In genomic region chrY:21242793-21243192, GRCh38 we compare ENCODE assay signal across 23 cellular contexts.
DNase-seq lines count a peak whose midpoint lies in the region; ATAC-seq and TF ChIP-seq lines count a peak whose summit lies in the region.
"Had no signal": no experiment of that assay in that cellular context is flagged by ENCODE, and none has a peak within 500 bp of the region (broad histone marks: within the 10 kb centered on the region; RNA-seq: fewer than 3 reads in every experiment).

No MANE protein-coding gene starts in this region.

- peak; percentile 55 for ATAC-seq in stimulated activated effector memory CD8-positive, alpha-beta T cell treated with anti-CD3 and anti-CD28 coated beads, Interleukin-12 subunit alpha, Interleukin-12 subunit beta, amount 100 ng/mL, for 72 hours
- ATAC-seq: HepG2 had no signal

- no peaks in the 10 kb centered on the region for H3K27me3 ChIP-seq in smooth muscle cell (ENCODE audit: low read depth)

- peaks cover 27% of the 10 kb centered on the region for H3K9me3 Mint-ChIP-seq in T-helper 1 cell treated with Interleukin-12 subunit alpha and Interleukin-12 subunit beta and Interleukin-4 antibody, amounts not matched to agents 30 μg/mL and 1 μg/mL, for 36 hours
- H3K9me3 Mint-ChIP-seq in activated naive CD4-positive, alpha-beta T cell treated with anti-CD3 and anti-CD28 coated beads, Interleukin-2, amount 50 U/mL, for 24 hours, result no peaks in the 10 kb centered on the region
- H3K9me3 Mint-ChIP-seq in activated T-helper 1 cell treated with anti-CD3 and anti-CD28 coated beads, Interleukin-12 subunit alpha, Interleukin-12 subunit beta, Interleukin-2, Interleukin-4 antibody, amounts not matched to agents 30 ng/mL and 10 ng/mL and 1 ng/mL, durations not matched to agents 14 hours and 24 hours and 36 hours, result peaks cover 18% of the 10 kb centered on the region
- peaks cover 2% of the 10 kb centered on the region for H3K9me3 Mint-ChIP-seq in stimulated activated effector memory CD8-positive, alpha-beta T cell treated with anti-CD3 and anti-CD28 coated beads, Interleukin-12 subunit alpha, Interleukin-12 subunit beta, amount 100 ng/mL, for 72 hours
- H3K9me3 Mint-ChIP-seq: H9 had no signal

- H3K4me1 ChIP-seq in smooth muscle cell (ENCODE audit: low read depth), result no peaks in the 10 kb centered on the region
- H3K4me1 ChIP-seq: Caco-2 had no signal

- WGBS in smooth muscle cell (ENCODE audit: low lambda C conversion rate), result no CpG with 5 or more reads among the region's 2 CpGs

- TF ChIP-seq CTCF in smooth muscle cell (IDR thresholded peaks at IDR 0.05; ENCODE audit: borderline replicate concordance, insufficient read depth, poor library complexity, severe bottlenecking), result no peak

- peaks cover 50% of the 10 kb centered on the region for H3K4me1 Mint-ChIP-seq in T-helper 1 cell treated with Interleukin-12 subunit alpha and Interleukin-12 subunit beta and Interleukin-4 antibody, amounts not matched to agents 30 μg/mL and 1 μg/mL, for 36 hours (ENCODE audit: low read depth)
- H3K4me1 Mint-ChIP-seq in activated naive CD4-positive, alpha-beta T cell treated with anti-CD3 and anti-CD28 coated beads, Interleukin-2, amount 50 U/mL, for 24 hours, result peaks cover 77% of the 10 kb centered on the region
- peaks cover 59% of the 10 kb centered on the region for H3K4me1 Mint-ChIP-seq in activated T-helper 1 cell treated with anti-CD3 and anti-CD28 coated beads, Interleukin-12 subunit alpha, Interleukin-12 subunit beta, Interleukin-2, Interleukin-4 antibody, amounts not matched to agents 30 ng/mL and 10 ng/mL and 1 ng/mL, durations not matched to agents 14 hours and 24 hours and 36 hours (ENCODE audit: low read depth)
- H3K4me1 Mint-ChIP-seq in stimulated activated effector memory CD8-positive, alpha-beta T cell treated with anti-CD3 and anti-CD28 coated beads, Interleukin-12 subunit alpha, Interleukin-12 subunit beta, amount 100 ng/mL, for 72 hours, result peaks cover 27% of the 10 kb centered on the region
- H3K4me1 Mint-ChIP-seq: H9 had no signal

- intact Hi-C loops in activated T-helper 1 cell treated with anti-CD3 and anti-CD28 coated beads, Interleukin-12 subunit alpha, Interleukin-12 subunit beta, Interleukin-2, Interleukin-4 antibody, amounts not matched to agents 30 ng/mL and 10 ng/mL and 1 ng/mL, durations not matched to agents 14 hours and 24 hours and 36 hours (cut with micrococcal nuclease), result loop anchor here (5.0 to 10.0 kb wide), 3 partner anchors 208 to 1668 kb away; no protein-coding TSS in a partner anchor

- no peak overlapping the region for H3K27ac ChIP-seq in smooth muscle cell (ENCODE audit: low read depth)
- H3K27ac ChIP-seq: 22Rv1, PC-9, RWPE1 had no signal

- H3K4me2 ChIP-seq in smooth muscle cell, result no peak overlapping the region
- H3K4me2 ChIP-seq: PC-9 had no signal

- no peaks in the 10 kb centered on the region for H3K36me3 ChIP-seq in smooth muscle cell (ENCODE audit: low read depth)

- H3K4me3 Mint-ChIP-seq in T-helper 1 cell treated with Interleukin-12 subunit alpha and Interleukin-12 subunit beta and Interleukin-4 antibody, amounts not matched to agents 30 μg/mL and 1 μg/mL, for 36 hours, result no peak overlapping the region
- H3K4me3 Mint-ChIP-seq in activated naive CD4-positive, alpha-beta T cell treated with anti-CD3 and anti-CD28 coated beads, Interleukin-2, amount 50 U/mL, for 24 hours, result peak overlapping the region; percentile 5
- no peak overlapping the region for H3K4me3 Mint-ChIP-seq in activated T-helper 1 cell treated with anti-CD3 and anti-CD28 coated beads, Interleukin-12 subunit alpha, Interleukin-12 subunit beta, Interleukin-2, Interleukin-4 antibody, amounts not matched to agents 30 ng/mL and 10 ng/mL and 1 ng/mL, durations not matched to agents 14 hours and 24 hours and 36 hours
- H3K4me3 Mint-ChIP-seq in stimulated activated effector memory CD8-positive, alpha-beta T cell treated with anti-CD3 and anti-CD28 coated beads, Interleukin-12 subunit alpha, Interleukin-12 subunit beta, amount 100 ng/mL, for 72 hours, result no peak overlapping the region
- H3K4me3 Mint-ChIP-seq: CD14-positive monocyte, H9 had no signal

- DNase-seq in T-helper 1 cell (no peak), SK-N-DZ (ENCODE audit: low spot score) (no peak), smooth muscle cell (lab: John Stamatoyannopoulos, UW; ENCODE audit: unreplicated experiment) (no peak)
- DNase-seq in activated naive CD4-positive, alpha-beta T cell treated with anti-CD3 and anti-CD28 coated beads, Interleukin-2, amount 50 U/mL, for 16 hours, result no peak
- no peak for DNase-seq in activated T-helper 1 cell treated with anti-CD3 and anti-CD28 coated beads, Interleukin-12 subunit alpha, Interleukin-12 subunit beta, Interleukin-2, Interleukin-4 antibody, amounts not matched to agents 30 ng/mL and 10 ng/mL and 1 ng/mL, durations not matched to agents 14 hours and 24 hours and 36 hours (ENCODE audit: low spot score)
- DNase-seq in stimulated activated effector memory CD8-positive, alpha-beta T cell treated with anti-CD3 and anti-CD28 coated beads, Interleukin-12 subunit alpha, Interleukin-12 subunit beta, amount 100 ng/mL, for 72 hours (ENCODE audit: low spot score in 2 of 2), result no peak
- DNase-seq: AML-193, Caco-2, GDM1, H9, KBM-7, MV-4-11, NCI-H1417, NCI-H187, NCI-H2227 treated with DMSO at 0.1 percent for 48 hours, NCI-H524, PC-9 had no signal

- H3K79me2 ChIP-seq in smooth muscle cell (ENCODE audit: low read depth), result no peaks in the 10 kb centered on the region

- H3F3A ChIP-seq in smooth muscle cell (ENCODE audit: low read depth), result no peaks in the 10 kb centered on the region

- H2AFZ ChIP-seq in smooth muscle cell (ENCODE audit: low read depth), result no peak overlapping the region
- H2AFZ ChIP-seq: PC-9 had no signal

- peak overlapping the region; percentile 58 for H3K27ac Mint-ChIP-seq in T-helper 1 cell treated with Interleukin-12 subunit alpha and Interleukin-12 subunit beta and Interleukin-4 antibody, amounts not matched to agents 30 μg/mL and 1 μg/mL, for 36 hours
- peak overlapping the region; percentile 96 for H3K27ac Mint-ChIP-seq in activated naive CD4-positive, alpha-beta T cell treated with anti-CD3 and anti-CD28 coated beads, Interleukin-2, amount 50 U/mL, for 24 hours
- peak overlapping the region; percentile 59 for H3K27ac Mint-ChIP-seq in activated T-helper 1 cell treated with anti-CD3 and anti-CD28 coated beads, Interleukin-12 subunit alpha, Interleukin-12 subunit beta, Interleukin-2, Interleukin-4 antibody, amounts not matched to agents 30 ng/mL and 10 ng/mL and 1 ng/mL, durations not matched to agents 14 hours and 24 hours and 36 hours
- no peak overlapping the region for H3K27ac Mint-ChIP-seq in stimulated activated effector memory CD8-positive, alpha-beta T cell treated with anti-CD3 and anti-CD28 coated beads, Interleukin-12 subunit alpha, Interleukin-12 subunit beta, amount 100 ng/mL, for 72 hours
- H3K27ac Mint-ChIP-seq: CD14-positive monocyte, H9 had no signal

- no peaks in the 10 kb centered on the region for H3K9me3 ChIP-seq in smooth muscle cell (replicated peaks; ENCODE audit: low read depth)
- H3K9me3 ChIP-seq: Caco-2 had no signal

- peaks cover 26% of the 10 kb centered on the region for H3K36me3 Mint-ChIP-seq in T-helper 1 cell treated with Interleukin-12 subunit alpha and Interleukin-12 subunit beta and Interleukin-4 antibody, amounts not matched to agents 30 μg/mL and 1 μg/mL, for 36 hours (ENCODE audit: low read depth)
- H3K36me3 Mint-ChIP-seq in activated naive CD4-positive, alpha-beta T cell treated with anti-CD3 and anti-CD28 coated beads, Interleukin-2, amount 50 U/mL, for 24 hours, result peaks cover 13% of the 10 kb centered on the region
- H3K36me3 Mint-ChIP-seq in activated T-helper 1 cell treated with anti-CD3 and anti-CD28 coated beads, Interleukin-12 subunit alpha, Interleukin-12 subunit beta, Interleukin-2, Interleukin-4 antibody, amounts not matched to agents 30 ng/mL and 10 ng/mL and 1 ng/mL, durations not matched to agents 14 hours and 24 hours and 36 hours (ENCODE audit: low read depth), result peaks cover 26% of the 10 kb centered on the region
- no peaks in the 10 kb centered on the region for H3K36me3 Mint-ChIP-seq in stimulated activated effector memory CD8-positive, alpha-beta T cell treated with anti-CD3 and anti-CD28 coated beads, Interleukin-12 subunit alpha, Interleukin-12 subunit beta, amount 100 ng/mL, for 72 hours

- H3K4me3 ChIP-seq in smooth muscle cell, result no peak overlapping the region
- H3K4me3 ChIP-seq: PC-9 had no signal

- no peaks in the 10 kb centered on the region for H3K27me3 Mint-ChIP-seq in T-helper 1 cell treated with Interleukin-12 subunit alpha and Interleukin-12 subunit beta and Interleukin-4 antibody, amounts not matched to agents 30 μg/mL and 1 μg/mL, for 36 hours (ENCODE audit: low read depth)
- H3K27me3 Mint-ChIP-seq in activated naive CD4-positive, alpha-beta T cell treated with anti-CD3 and anti-CD28 coated beads, Interleukin-2, amount 50 U/mL, for 24 hours, result no peaks in the 10 kb centered on the region
- H3K27me3 Mint-ChIP-seq in activated T-helper 1 cell treated with anti-CD3 and anti-CD28 coated beads, Interleukin-12 subunit alpha, Interleukin-12 subunit beta, Interleukin-2, Interleukin-4 antibody, amounts not matched to agents 30 ng/mL and 10 ng/mL and 1 ng/mL, durations not matched to agents 14 hours and 24 hours and 36 hours (ENCODE audit: insufficient read depth), result no peaks in the 10 kb centered on the region

- no peaks in the 10 kb centered on the region for H4K20me1 ChIP-seq in smooth muscle cell (ENCODE audit: low read depth)

- H3K9ac ChIP-seq in smooth muscle cell (ENCODE audit: low read depth), result no peak overlapping the region
